In the genomic region with DNA sequence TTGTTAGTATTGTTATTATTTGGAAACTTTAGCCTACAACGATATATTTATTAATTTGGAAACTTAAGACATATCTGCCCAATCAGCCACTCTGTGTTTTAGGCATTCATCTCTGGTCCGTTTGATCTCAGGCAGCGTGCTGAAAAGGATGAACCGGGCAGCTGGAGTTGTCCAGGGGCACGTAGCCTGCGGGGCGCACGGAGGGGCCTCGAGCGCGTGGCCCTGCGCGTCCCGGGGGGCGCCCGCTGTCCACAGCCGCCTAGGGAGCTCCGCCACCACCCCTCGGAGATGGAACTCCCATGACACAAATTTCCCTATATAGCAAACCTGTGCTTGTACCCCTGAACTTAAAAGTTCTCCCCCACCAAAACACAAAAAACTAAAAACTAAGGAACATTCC, we compare ENCODE assay signal across 8 cellular contexts. TPM values are rescaled to one million over a fixed set of nuclear protein-coding genes. Genes with fewer than 3 reads are reported as not detected.
DNase-seq lines count a peak whose midpoint lies in the region; ATAC-seq and TF ChIP-seq lines count a peak whose summit lies in the region.

No MANE protein-coding gene starts in this region.

- H3K9me3 ChIP-seq in adipocyte (ENCODE audit: control insufficient read depth, low read length) = peaks cover 3% of the 10 kb centered on the region
- H3K9me3 ChIP-seq in right lobe of liver = no peaks in the 10 kb centered on the region
- H3K9me3 ChIP-seq in transverse colon = no peaks in the 10 kb centered on the region

- no peak for DNase-seq in activated naive CD4-positive, alpha-beta T cell (lab: John Stamatoyannopoulos, UW)
- DNase-seq in adipocyte (ENCODE audit: low read depth) = no peak
- no peak for DNase-seq in right lobe of liver
- no peak for DNase-seq in transverse colon
- DNase-seq in GM13977 (ENCODE audit: low spot score) = no peak
- DNase-seq in AML-193 (lab: John Stamatoyannopoulos, UW) = no peak

- no peak for TF ChIP-seq CTCF in right lobe of liver (IDR thresholded peaks at IDR 0.05)
- TF ChIP-seq CTCF in transverse colon (IDR thresholded peaks at IDR 0.05) = no peak
- TF ChIP-seq CTCF in GM13977 (IDR thresholded peaks at IDR 0.05; ENCODE audit: extremely low read depth, insufficient read depth, missing control alignments) = no peak

- peaks cover 21% of the 10 kb centered on the region for H3K4me1 Mint-ChIP-seq in activated naive CD4-positive, alpha-beta T cell treated with anti-CD3 and anti-CD28 coated beads, Interleukin-2, amount 50 U/mL, for 24 hours

- H3K27me3 Mint-ChIP-seq in activated naive CD4-positive, alpha-beta T cell treated with anti-CD3 and anti-CD28 coated beads, Interleukin-2, amount 50 U/mL, for 24 hours = no peaks in the 10 kb centered on the region

- no peaks in the 10 kb centered on the region for H3K36me3 Mint-ChIP-seq in activated naive CD4-positive, alpha-beta T cell treated with anti-CD3 and anti-CD28 coated beads, Interleukin-2, amount 50 U/mL, for 24 hours

- in situ Hi-C loops in transverse colon (cut with MboI; ENCODE audit: low pct_ligation_motif_present in 1 of 4, low pct_unique_long_range_greater_than_20kb in 1 of 4, low sequenced_read_pairs in 3 of 4) (no loop called here), GM13977 (cut with MboI; ENCODE audit: low pct_unique_long_range_greater_than_20kb, low sequenced_read_pairs, unreplicated experiment) (no loop called here)

- H3K27ac Mint-ChIP-seq in activated naive CD4-positive, alpha-beta T cell treated with anti-CD3 and anti-CD28 coated beads, Interleukin-2, amount 50 U/mL, for 24 hours = no peak overlapping the region

- H3K9me3 Mint-ChIP-seq in activated naive CD4-positive, alpha-beta T cell treated with anti-CD3 and anti-CD28 coated beads, Interleukin-2, amount 50 U/mL, for 24 hours = peaks cover 5% of the 10 kb centered on the region

- intact Hi-C loops in right lobe of liver (cut with DNase I) (no loop called here), transverse colon (cut with DNase I; ENCODE audit: low total_unique reads) (no loop called here)

- no peak for TF ChIP-seq EP300 in transverse colon (IDR thresholded peaks at IDR 0.05; ENCODE audit: low read depth)

- H3K4me3 Mint-ChIP-seq in activated naive CD4-positive, alpha-beta T cell treated with anti-CD3 and anti-CD28 coated beads, Interleukin-2, amount 50 U/mL, for 24 hours = peak overlapping the region; percentile 67

- WGBS in right lobe of liver (ENCODE audit: insufficient coverage, low coverage, low lambda C conversion rate, missing lambda C conversion rate) = 53% methylated on average over 4 of the region's 19 CpGs
- WGBS in transverse colon (ENCODE audit: low coverage in 1 of 2), 2 donors = 78% methylated on average over 19 of the region's 19 CpGs; no CpG with 5 or more reads in 1 of the 2 donors

- H3K27me3 ChIP-seq in adipocyte (replicated peaks; ENCODE audit: control insufficient read depth, insufficient read depth, low read length) (peaks cover 26% of the 10 kb centered on the region), right lobe of liver (no peaks in the 10 kb centered on the region), transverse colon (peaks cover 21% of the 10 kb centered on the region)

- H3K4me3 ChIP-seq in adipocyte (ENCODE audit: low read length) = peak overlapping the region; percentile 80
- H3K4me3 ChIP-seq in right lobe of liver = peak overlapping the region; percentile 38 to 52 (median 42)
- H3K4me3 ChIP-seq in transverse colon = peak overlapping the region in 3 of 4 donors; percentile 33 to 61 (median 40)

- H3K36me3 ChIP-seq in adipocyte (ENCODE audit: control insufficient read depth, insufficient read depth, low read length, severe bottlenecking) (no peaks in the 10 kb centered on the region), right lobe of liver (no peaks in the 10 kb centered on the region), transverse colon (no peaks in the 10 kb centered on the region)

- ATAC-seq in right lobe of liver (no peak), GM18858 (IDR thresholded peaks at IDR 0.05; ENCODE audit: unreplicated experiment) (no peak)

- no peak overlapping the region for H3K27ac ChIP-seq in right lobe of liver
- H3K27ac ChIP-seq in transverse colon = no peak overlapping the region

- H3K4me1 ChIP-seq in adipocyte (ENCODE audit: control insufficient read depth, insufficient read depth, low read length) (peaks cover 10% of the 10 kb centered on the region), right lobe of liver (no peaks in the 10 kb centered on the region), transverse colon (peaks cover 0 to 10% (median 7%) of the 10 kb centered on the region in 4 donors)

- H3K9ac ChIP-seq in adipocyte (ENCODE audit: low read length) = no peak overlapping the region

- TF ChIP-seq POLR2A in right lobe of liver (IDR thresholded peaks at IDR 0.05) (no peak), transverse colon (IDR thresholded peaks at IDR 0.05) (no peak)

RNA-seq across cellular contexts. Expression of gene MKI67, which starts 24.3 kb away (rescaled TPM):
- total RNA-seq in right lobe of liver (1 to 10 TPM in 4 of 6 experiments, under 1 TPM in 2; 0.42 to 4.6 (median 1.9) TPM), transverse colon (10 to 100 TPM in 2 of 4 donors, 1 to 10 TPM in 2; 4.5 to 40.8 (median 8.4) TPM)
